In genomic region chr10:100498059-100498458, GRCh38 we compare ENCODE assay signal across 24 cellular contexts. TPM values are rescaled to one million over a fixed set of nuclear protein-coding genes. Genes with fewer than 3 reads are reported as not detected.
"Had no signal": no experiment of that assay in that cellular context is flagged by ENCODE, and none has a peak within 500 bp of the region (broad histone marks: within the 10 kb centered on the region; RNA-seq: fewer than 3 reads in every experiment).

No MANE protein-coding gene starts in this region.

- H3K27me3 ChIP-seq: heart left ventricle, right lobe of liver, stomach, transverse colon had no signal

- H3K4me1 ChIP-seq: heart left ventricle, psoas muscle, right lobe of liver, stomach, transverse colon had no signal

- DNase-seq: effector memory CD4-positive, alpha-beta T cell; heart left ventricle; hippocampal formation; kidney glomerular epithelial cell; mesendoderm; naive B cell; psoas muscle; retina; right lobe of liver; stimulated activated CD4-positive, alpha-beta T cell treated with anti-CD3 and anti-CD28 coated beads, Interleukin-4, amount 100 ng/mL, for 1 hour; stimulated activated CD8-positive, alpha-beta memory T cell treated with anti-CD3 and anti-CD28 coated beads, Interleukin-4, amount 100 ng/mL, for 48 hours; stomach; substantia nigra; transverse colon had no signal

- H3K4me3 Mint-ChIP-seq: naive B cell; nephron; stimulated activated effector memory CD8-positive, alpha-beta T cell treated with anti-CD3 and anti-CD28 coated beads, Interleukin-12 subunit alpha, Interleukin-12 subunit beta, amount 100 ng/mL, for 72 hours had no signal

- H3K4me1 Mint-ChIP-seq: naive B cell; stimulated activated effector memory CD8-positive, alpha-beta T cell treated with anti-CD3 and anti-CD28 coated beads, Interleukin-12 subunit alpha, Interleukin-12 subunit beta, amount 100 ng/mL, for 72 hours had no signal

- H3K27ac Mint-ChIP-seq: nephron; stimulated activated effector memory CD8-positive, alpha-beta T cell treated with anti-CD3 and anti-CD28 coated beads, Interleukin-12 subunit alpha, Interleukin-12 subunit beta, amount 100 ng/mL, for 72 hours had no signal

- H3K27me3 Mint-ChIP-seq: naive B cell had no signal

- H3K4me3 ChIP-seq: heart left ventricle, psoas muscle, right lobe of liver, stomach, thoracic aorta, transverse colon had no signal

- H3K27ac ChIP-seq: heart left ventricle, psoas muscle, right lobe of liver, stomach, thoracic aorta, transverse colon had no signal

- H3K9me3 ChIP-seq: heart left ventricle, psoas muscle, right lobe of liver, stomach, thoracic aorta, transverse colon had no signal

- H3K9me3 Mint-ChIP-seq: naive B cell; nephron; stimulated activated effector memory CD8-positive, alpha-beta T cell treated with anti-CD3 and anti-CD28 coated beads, Interleukin-12 subunit alpha, Interleukin-12 subunit beta, amount 100 ng/mL, for 72 hours had no signal

- ATAC-seq: esophagus mucosa; heart left ventricle; psoas muscle; right lobe of liver; stimulated activated effector memory CD8-positive, alpha-beta T cell treated with anti-CD3 and anti-CD28 coated beads, Interleukin-12 subunit alpha, Interleukin-12 subunit beta, amount 100 ng/mL, for 72 hours had no signal

RNA-seq across cellular contexts. Expression of gene WNT8B, which starts 35.2 kb away (rescaled TPM):
- total RNA-seq: esophagus mucosa, fibroblast of lung, frontal cortex, glomerular endothelial cell, heart left ventricle, liver, lung microvascular endothelial cell, osteoblast, psoas muscle, stomach, thoracic aorta, transverse colon had no signal
- polyA plus RNA-seq: fibroblast of lung, heart left ventricle, liver, psoas muscle, stomach had no signal
